ENCODE assay signal across 1 cellular context in the genomic region with DNA sequence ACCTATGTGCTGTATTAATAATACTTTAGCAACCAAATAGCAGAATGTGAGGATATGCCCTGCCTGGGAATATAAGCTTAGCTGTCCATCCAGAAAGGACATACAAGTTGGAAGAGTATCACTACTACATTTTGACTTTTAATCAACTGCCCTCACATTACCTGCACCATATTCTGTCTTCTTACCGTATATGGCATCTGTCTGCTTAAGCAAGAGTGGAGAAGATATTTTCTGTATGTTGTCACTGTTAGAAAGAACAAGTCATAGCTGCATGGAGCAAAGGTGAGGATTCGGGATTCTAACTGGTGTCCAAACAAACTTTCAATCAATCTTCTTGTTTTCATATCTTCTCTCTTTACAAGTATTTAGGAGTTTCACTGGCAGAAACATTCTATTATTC.
TF ChIP-seq lines count a peak whose summit lies in the region.

No MANE protein-coding gene starts in this region.

TF ChIP-seq in GM23338, 12 proteins besides CTCF, POLR2A, EP300 and RAD21 (continued from another document):
- TF ChIP-seq ZNF462 (CRISPR knock-in tag; IDR thresholded peaks at IDR 0.05) (no peak), JUNB (IDR thresholded peaks at IDR 0.05; ENCODE audit: unreplicated experiment) (no peak), ZNF114 (CRISPR knock-in tag; IDR thresholded peaks at IDR 0.05) (no peak)
- TF ChIP-seq, protein P1, sequence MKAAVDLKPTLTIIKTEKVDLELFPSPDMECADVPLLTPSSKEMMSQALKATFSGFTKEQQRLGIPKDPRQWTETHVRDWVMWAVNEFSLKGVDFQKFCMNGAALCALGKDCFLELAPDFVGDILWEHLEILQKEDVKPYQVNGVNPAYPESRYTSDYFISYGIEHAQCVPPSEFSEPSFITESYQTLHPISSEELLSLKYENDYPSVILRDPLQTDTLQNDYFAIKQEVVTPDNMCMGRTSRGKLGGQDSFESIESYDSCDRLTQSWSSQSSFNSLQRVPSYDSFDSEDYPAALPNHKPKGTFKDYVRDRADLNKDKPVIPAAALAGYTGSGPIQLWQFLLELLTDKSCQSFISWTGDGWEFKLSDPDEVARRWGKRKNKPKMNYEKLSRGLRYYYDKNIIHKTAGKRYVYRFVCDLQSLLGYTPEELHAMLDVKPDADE (IDR thresholded peaks at IDR 0.05) = no peak
